Comparison of ENCODE assay signal across 8 cellular contexts in genomic region chr2:156319811-156320490, GRCh38. TPM values are rescaled to one million over a fixed set of nuclear protein-coding genes. Genes with fewer than 3 reads are reported as not detected.
A peak's percentile ranks its signal among the peaks of the same experiment; 100 is the strongest.
DNase-seq lines count a peak whose midpoint lies in the region; ATAC-seq and TF ChIP-seq lines count a peak whose summit lies in the region.

No MANE protein-coding gene starts in this region.

- H3K4me3 ChIP-seq in breast epithelium (peak overlapping the region; percentile 43 to 66 (median 50)), muscle layer of colon (ENCODE audit: low read depth in 1 of 2, low read length in 2 of 2) (peak overlapping the region; percentile 39 to 45)

- ATAC-seq in GM19467 (IDR thresholded peaks at IDR 0.05; ENCODE audit: unreplicated experiment) (no peak), HG03521 (IDR thresholded peaks at IDR 0.05; ENCODE audit: unreplicated experiment) (no peak), GM19351 (IDR thresholded peaks at IDR 0.05; ENCODE audit: unreplicated experiment) (no peak), GM21529 (IDR thresholded peaks at IDR 0.05; ENCODE audit: unreplicated experiment) (no peak)

- H3K36me3 Mint-ChIP-seq in MCF 10A (ENCODE audit: insufficient read depth, unreplicated experiment): no peaks in the 10 kb centered on the region

- no peak overlapping the region for H3K4me3 Mint-ChIP-seq in MCF 10A (ENCODE audit: unreplicated experiment)

- BruUV-seq in MCF 10A (replicated peaks; lab: Mats Ljungman, UMichigan): no TSS peak

- H3K27ac Mint-ChIP-seq in MCF 10A (ENCODE audit: low read depth, unreplicated experiment): no peak overlapping the region

- POLR2A ChIA-PET in MCF 10A (lab: Yijun Ruan, JAX): interaction anchor here (0.7 kb wide), 1 partner anchor 1921 kb away, joined by 3 read pairs; no protein-coding TSS in a partner anchor

- H3K27me3 ChIP-seq in breast epithelium (peaks cover 0 to 14% of the 10 kb centered on the region in 2 donors), muscle layer of colon (ENCODE audit: control insufficient read depth in 1 of 2, insufficient read depth in 2 of 2, low read length in 2 of 2) (peaks cover 45 to 50% of the 10 kb centered on the region in 2 donors)

- H3K27ac ChIP-seq in breast epithelium (peak overlapping the region; percentile 13 to 50), muscle layer of colon (ENCODE audit: low read depth, low read length) (no peak overlapping the region)

- peaks cover 8% of the 10 kb centered on the region for H3K9me3 Mint-ChIP-seq in MCF 10A (ENCODE audit: unreplicated experiment)

- no peak overlapping the region for H3K9ac ChIP-seq in muscle layer of colon (ENCODE audit: low read length)

- H3K4me1 ChIP-seq in breast epithelium: no peaks in the 10 kb centered on the region
- H3K4me1 ChIP-seq in muscle layer of colon (ENCODE audit: insufficient read depth, low read length): peaks cover 33% of the 10 kb centered on the region

- DNase-seq in breast epithelium (ENCODE audit: low spot score in 2 of 2) (no peak), MCF 10A (ENCODE audit: unreplicated experiment) (no peak), erythroblast (lab: John Stamatoyannopoulos, UW) (peak; percentile 53 to 67)

- CTCF ChIA-PET in MCF 10A (lab: Yijun Ruan, JAX): no interaction called here

- H3K27me3 Mint-ChIP-seq in MCF 10A (ENCODE audit: insufficient read depth, unreplicated experiment): no peaks in the 10 kb centered on the region

- intact Hi-C loops in breast epithelium (cut with DNase I; ENCODE audit: low total_unique reads) (no loop called here), MCF 10A (cut with micrococcal nuclease) (no loop called here)

- TF ChIP-seq POLR2A in breast epithelium (IDR thresholded peaks at IDR 0.05) (no peak), erythroblast (IDR thresholded peaks at IDR 0.05; ENCODE audit: low read length) (no peak)

- H3K9me3 ChIP-seq in breast epithelium (no peaks in the 10 kb centered on the region), muscle layer of colon (ENCODE audit: low read length) (no peaks in the 10 kb centered on the region)

- H3K4me1 Mint-ChIP-seq in MCF 10A (ENCODE audit: insufficient read depth, unreplicated experiment): no peaks in the 10 kb centered on the region

- no peaks in the 10 kb centered on the region for H3K36me3 ChIP-seq in breast epithelium
- H3K36me3 ChIP-seq in muscle layer of colon (ENCODE audit: insufficient read depth, low read length): no peaks in the 10 kb centered on the region

- TF ChIP-seq CTCF in breast epithelium (IDR thresholded peaks at IDR 0.05) (peak in 1 of 3 donors; percentile 10), MCF 10A (IDR thresholded peaks at IDR 0.05; ENCODE audit: unreplicated experiment) (no peak)

RNA-seq across cellular contexts. Expression of gene NR4A2, which starts 12.6 kb away (rescaled TPM):
- 10 to 100 TPM in 1 of 3 donors, 1 to 10 TPM in 2; 3.8 to 29.4 (median 7.9) TPM for total RNA-seq in breast epithelium
- 1.4 and 2.6 TPM in 2 replicates for total RNA-seq in MCF 10A (2022)

Comparison
In these comparisons a context has a peak if more than half of its experiments do, and no peak if none do; other contexts are left out.
1. DNase-seq: peak in erythroblast (2 of 2); none in breast epithelium (0 of 2) and MCF 10A (single experiment).